Comparison of ENCODE assay signal across 1 cellular context in genomic region chr7:98303906-98304305, GRCh38.
TF ChIP-seq lines count a peak whose summit lies in the region.

No MANE protein-coding gene starts in this region.

TF ChIP-seq in GM23338, 12 proteins besides CTCF, POLR2A, EP300 and RAD21 (continued from another document):
- TF ChIP-seq ETS1 (IDR thresholded peaks at IDR 0.05) (no peak), EZH2 (IDR thresholded peaks at IDR 0.05; ENCODE audit: low read depth, unreplicated experiment) (no peak), CREB1 (CRISPR knock-in tag; IDR thresholded peaks at IDR 0.05; ENCODE audit: low read depth) (no peak), EZH2phosphoT487 (IDR thresholded peaks at IDR 0.05; ENCODE audit: unreplicated experiment) (no peak), NANOG (IDR thresholded peaks at IDR 0.05; ENCODE audit: borderline replicate concordance) (no peak), ZNF462 (CRISPR knock-in tag; IDR thresholded peaks at IDR 0.05) (no peak), STAT1 (IDR thresholded peaks at IDR 0.05; ENCODE audit: unreplicated experiment) (no peak), ZNF114 (CRISPR knock-in tag; IDR thresholded peaks at IDR 0.05) (no peak)
TF ChIP-seq in GM23338: peak in this region for 0.
